In genomic region chr16:4801051-4801961, GRCh38 we compare ENCODE assay signal across 9 cellular contexts. TPM values are rescaled to one million over a fixed set of nuclear protein-coding genes. Genes with fewer than 3 reads are reported as not detected.
DNase-seq lines count a peak whose midpoint lies in the region; ATAC-seq and TF ChIP-seq lines count a peak whose summit lies in the region.
"Had no signal": no experiment of that assay in that cellular context is flagged by ENCODE, and none has a peak within 500 bp of the region (broad histone marks: within the 10 kb centered on the region; RNA-seq: fewer than 3 reads in every experiment).

No MANE protein-coding gene starts in this region.

- no peaks in the 10 kb centered on the region for H3K9me2 ChIP-seq in HCT116 (ENCODE audit: insufficient read depth)

- CTCF ChIA-PET in HCT116 (lab: Charles Lee), result no interaction called here
- CTCF ChIA-PET in activated B cell treated with CpG ODN at 0.5 μM for 24 hours (lab: Charles Lee), result no interaction called here

- H3K4me1 Mint-ChIP-seq in activated B cell treated with CpG ODN at 0.5 μM for 24 hours, result peaks cover 25% of the 10 kb centered on the region

- peak overlapping the region; percentile 97 for H3K4me2 ChIP-seq in HCT116 (ENCODE audit: low read length)

- H3K36me3 ChIP-seq in HCT116 (ENCODE audit: control insufficient read depth in 1 of 2, insufficient read depth in 2 of 2, low read length in 2 of 2) (peaks cover 3 to 6% of the 10 kb centered on the region in 2 experiments; a peak in 2 of 4 replicates), left ventricle myocardium inferior (peaks cover 52% of the 10 kb centered on the region)

- POLR2A ChIA-PET in HCT116 (lab: Charles Lee), result interaction anchor here (1.5 kb wide), 1 partner anchor 67 kb away, joined by 5 read pairs; the partner anchor contains the start of genes ANKS3 and DNAAF8
- POLR2A ChIA-PET in activated B cell treated with CpG ODN at 0.5 μM for 24 hours (lab: Charles Lee), result interaction anchor here (1.0 to 2.6 kb wide), 6 partner anchors 9 to 185 kb away, joined by 3 to 16 read pairs (median 5); partner anchors contain the start of genes ANKS3, DNAAF8, GLYR1 and UBN1

- intact Hi-C loops in HCT116 (cut with micrococcal nuclease), result no loop called here
- intact Hi-C loops in activated B cell treated with CpG ODN at 0.5 μM for 24 hours (cut with micrococcal nuclease), result no loop called here
- intact Hi-C loops in left ventricle myocardium inferior (cut with micrococcal nuclease), result no loop called here

- no peaks in the 10 kb centered on the region for H3K79me2 ChIP-seq in HCT116 (ENCODE audit: insufficient read depth, low read length)

- H3K4me3 ChIP-seq in HCT116 (replicated peaks in 1 of 2; ENCODE audit: low read depth in 1 of 2, low read length in 2 of 2), result peak overlapping the region; percentile 60 to 62
- peak overlapping the region; percentile 98 for H3K4me3 ChIP-seq in left ventricle myocardium inferior
- H3K4me3 ChIP-seq in skin epidermis, result peak overlapping the region; percentile 78 to 95 (median 84)

- H2AFZ ChIP-seq in HCT116 (ENCODE audit: low read depth, low read length, poor library complexity, severe bottlenecking), result no peak overlapping the region

- BruUV-seq in HCT116 (replicated peaks; lab: Mats Ljungman, UMichigan), result no TSS peak

- H3K36me3 Mint-ChIP-seq in activated B cell treated with CpG ODN at 0.5 μM for 24 hours (ENCODE audit: low read depth), result peaks cover 17% of the 10 kb centered on the region

- no peaks in the 10 kb centered on the region for H3K27me3 Mint-ChIP-seq in activated B cell treated with CpG ODN at 0.5 μM for 24 hours

- peak overlapping the region; percentile 72 for H3K27ac Mint-ChIP-seq in activated B cell treated with CpG ODN at 0.5 μM for 24 hours

- DNase-seq in HCT116 (ENCODE audit: low read depth, low spot score), result no peak
- DNase-seq in activated B cell treated with CpG ODN at 0.5 μM for 24 hours, result no peak
- no peak for DNase-seq in left ventricle myocardium inferior
- DNase-seq in stimulated activated CD4-positive, alpha-beta T cell treated with anti-CD3 and anti-CD28 coated beads, Interleukin-2, amount 100 ng/mL, for 24 hours, result no peak
- no peak for DNase-seq in NCI-H1048 (lab: John Stamatoyannopoulos, UW)
- DNase-seq in GM19240 (ENCODE audit: insufficient read length, low spot score), result no peak
- no peak for DNase-seq in amniotic stem cell (lab: John Stamatoyannopoulos, UW)

- peak overlapping the region; percentile 76 for H3K9ac ChIP-seq in HCT116 (ENCODE audit: low read length)

- H4K20me1 ChIP-seq in HCT116 (ENCODE audit: insufficient read depth), result no peaks in the 10 kb centered on the region

- no peak for TF ChIP-seq RAD21 in HCT116 (IDR thresholded peaks at IDR 0.05; ENCODE audit: low read depth)

- H3K9me3 Mint-ChIP-seq in activated B cell treated with CpG ODN at 0.5 μM for 24 hours, result no peaks in the 10 kb centered on the region

- H3K4me1 ChIP-seq in HCT116 (ENCODE audit: control insufficient read depth in 1 of 2, insufficient read depth in 2 of 2, low read length in 2 of 2) (peaks cover 13 to 20% of the 10 kb centered on the region in 2 experiments), left ventricle myocardium inferior (peaks cover 60% of the 10 kb centered on the region)

- TF ChIP-seq POLR2A in HCT116 (IDR thresholded peaks at IDR 0.05; ENCODE audit: borderline replicate concordance, extremely low read depth, insufficient read depth, insufficient read length), result no peak

- ATAC-seq in HCT116 (no peak), activated B cell treated with CpG ODN at 0.5 μM for 24 hours (ENCODE audit: low read depth) (no peak)

- TF ChIP-seq CTCF in HCT116 (IDR thresholded peaks at IDR 0.05 in 2 of 3, conservative IDR thresholded peaks at IDR 0.05 in 1 of 3; ENCODE audit: borderline replicate concordance in 1 of 3, insufficient read depth in 1 of 3, low read depth in 2 of 3, low read length in 2 of 3) (no peak), activated B cell treated with CpG ODN at 0.5 μM for 24 hours (IDR thresholded peaks at IDR 0.05) (no peak), left ventricle myocardium inferior (IDR thresholded peaks at IDR 0.05; ENCODE audit: borderline replicate concordance) (no peak)

- RAD21 ChIA-PET in HCT116 (lab: Charles Lee; ENCODE audit: low non-redundant PET in 1 of 2, low total read pairs in 2 of 2, uncharacterized antibody in 2 of 2, unreplicated experiment in 2 of 2), result no interaction called here

- H3K9me3 ChIP-seq in HCT116 (ENCODE audit: control insufficient read depth in 1 of 2, insufficient read depth in 1 of 2, low read depth in 1 of 2, low read length in 2 of 2) (no peaks in the 10 kb centered on the region), left ventricle myocardium inferior (replicated peaks) (no peaks in the 10 kb centered on the region)

- peak overlapping the region; percentile 86 for H3K4me3 Mint-ChIP-seq in activated B cell treated with CpG ODN at 0.5 μM for 24 hours

- no peaks in the 10 kb centered on the region for H3K27me3 ChIP-seq in HCT116 (ENCODE audit: insufficient read depth, low read length)
- H3K27me3 ChIP-seq in left ventricle myocardium inferior (ENCODE audit: low read depth), result no peaks in the 10 kb centered on the region

- H3K27ac ChIP-seq in HCT116 (ENCODE audit: low read depth, low read length), result peak overlapping the region; percentile 89
- H3K27ac ChIP-seq in left ventricle myocardium inferior (replicated peaks), result peak overlapping the region; percentile 95
- H3K27ac ChIP-seq in skin epidermis, result peak overlapping the region in 19 of 21 experiments; percentile 23 to 93 (median 69)

TF ChIP-seq in HCT116, 20 proteins besides CTCF, POLR2A, EP300 and RAD21:
- TF ChIP-seq MAX (IDR thresholded peaks at IDR 0.05) (no peak), ZNF274 (IDR thresholded peaks at IDR 0.05; ENCODE audit: low read depth, low read length) (no peak), FOSL1 (IDR thresholded peaks at IDR 0.05; ENCODE audit: low read depth) (no peak), YY1 (IDR thresholded peaks at IDR 0.05; ENCODE audit: extremely low read depth, insufficient replicate concordance, low read depth, low read length) (no peak), ELF1 (IDR thresholded peaks at IDR 0.05; ENCODE audit: borderline replicate concordance, low read depth) (no peak), ZFX (IDR thresholded peaks at IDR 0.05) (no peak), SRF (IDR thresholded peaks at IDR 0.05; ENCODE audit: low read depth) (no peak), EZH2 (IDR thresholded peaks at IDR 0.05) (no peak)
- TF ChIP-seq, protein P1, sequence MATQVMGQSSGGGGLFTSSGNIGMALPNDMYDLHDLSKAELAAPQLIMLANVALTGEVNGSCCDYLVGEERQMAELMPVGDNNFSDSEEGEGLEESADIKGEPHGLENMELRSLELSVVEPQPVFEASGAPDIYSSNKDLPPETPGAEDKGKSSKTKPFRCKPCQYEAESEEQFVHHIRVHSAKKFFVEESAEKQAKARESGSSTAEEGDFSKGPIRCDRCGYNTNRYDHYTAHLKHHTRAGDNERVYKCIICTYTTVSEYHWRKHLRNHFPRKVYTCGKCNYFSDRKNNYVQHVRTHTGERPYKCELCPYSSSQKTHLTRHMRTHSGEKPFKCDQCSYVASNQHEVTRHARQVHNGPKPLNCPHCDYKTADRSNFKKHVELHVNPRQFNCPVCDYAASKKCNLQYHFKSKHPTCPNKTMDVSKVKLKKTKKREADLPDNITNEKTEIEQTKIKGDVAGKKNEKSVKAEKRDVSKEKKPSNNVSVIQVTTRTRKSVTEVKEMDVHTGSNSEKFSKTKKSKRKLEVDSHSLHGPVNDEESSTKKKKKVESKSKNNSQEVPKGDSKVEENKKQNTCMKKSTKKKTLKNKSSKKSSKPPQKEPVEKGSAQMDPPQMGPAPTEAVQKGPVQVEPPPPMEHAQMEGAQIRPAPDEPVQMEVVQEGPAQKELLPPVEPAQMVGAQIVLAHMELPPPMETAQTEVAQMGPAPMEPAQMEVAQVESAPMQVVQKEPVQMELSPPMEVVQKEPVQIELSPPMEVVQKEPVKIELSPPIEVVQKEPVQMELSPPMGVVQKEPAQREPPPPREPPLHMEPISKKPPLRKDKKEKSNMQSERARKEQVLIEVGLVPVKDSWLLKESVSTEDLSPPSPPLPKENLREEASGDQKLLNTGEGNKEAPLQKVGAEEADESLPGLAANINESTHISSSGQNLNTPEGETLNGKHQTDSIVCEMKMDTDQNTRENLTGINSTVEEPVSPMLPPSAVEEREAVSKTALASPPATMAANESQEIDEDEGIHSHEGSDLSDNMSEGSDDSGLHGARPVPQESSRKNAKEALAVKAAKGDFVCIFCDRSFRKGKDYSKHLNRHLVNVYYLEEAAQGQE (IDR thresholded peaks at IDR 0.05; ENCODE audit: low read depth), result no peak

RNA-seq across cellular contexts. Expression of gene ROGDI, which starts 1.1 kb away (rescaled TPM):
- total RNA-seq in HCT116 (2021; ENCODE audit: unreplicated experiment) (20.1 TPM), activated B cell treated with CpG ODN at 0.5 μM for 24 hours (5.4 and 6.8 TPM in 2 replicates), left ventricle myocardium inferior (97.4 TPM)
- 18.6 and 19.6 TPM in 2 replicates for polyA plus RNA-seq in HCT116 (2012)

RNA-seq across cellular contexts. Expression of gene SMIM22, which starts 6.1 kb away (rescaled TPM):
- 3.3 TPM for total RNA-seq in HCT116 (2021; ENCODE audit: unreplicated experiment)
- polyA plus RNA-seq in HCT116 (2012), result 3.8 and 5.2 TPM in 2 replicates
- total RNA-seq in activated B cell treated with CpG ODN at 0.5 μM for 24 hours, result not detected in 2 replicates
- not detected for total RNA-seq in left ventricle myocardium inferior
- total RNA-seq: M059J had no signal

RNA-seq across cellular contexts. Expression of gene SEPTIN12, which starts 13.2 kb away (rescaled TPM):
- total RNA-seq in HCT116 (2021; ENCODE audit: unreplicated experiment), result not detected
- 0.10 TPM in 1 of 2 replicates, not detected in the other for polyA plus RNA-seq in HCT116 (2012)
- not detected in 2 replicates for total RNA-seq in activated B cell treated with CpG ODN at 0.5 μM for 24 hours
- not detected for total RNA-seq in left ventricle myocardium inferior
- total RNA-seq: M059J had no signal

RNA-seq across cellular contexts. Expression of gene ZNF500, which starts 34.3 kb away (rescaled TPM):
- total RNA-seq in HCT116 (2021; ENCODE audit: unreplicated experiment), result 20.1 TPM
- 6.2 and 8.5 TPM in 2 replicates for polyA plus RNA-seq in HCT116 (2012)
- total RNA-seq in activated B cell treated with CpG ODN at 0.5 μM for 24 hours, result 14.3 and 19.1 TPM in 2 replicates
- total RNA-seq in left ventricle myocardium inferior, result 5.4 TPM

RNA-seq across cellular contexts. Expression of gene GLYR1, which starts 45.8 kb away (rescaled TPM):
- total RNA-seq in HCT116 (2021; ENCODE audit: unreplicated experiment) (50.0 TPM), activated B cell treated with CpG ODN at 0.5 μM for 24 hours (138 and 156 TPM in 2 replicates), left ventricle myocardium inferior (86.7 TPM)
- 21.0 and 21.6 TPM in 2 replicates for polyA plus RNA-seq in HCT116 (2012)
